8 cellular contexts compared by ENCODE assay signal in genomic region chr2:191638079-191638801, GRCh38. TPM values are rescaled to one million over a fixed set of nuclear protein-coding genes. Genes with fewer than 3 reads are reported as not detected.
DNase-seq lines count a peak whose midpoint lies in the region; ATAC-seq lines count a peak whose summit lies in the region.

No MANE protein-coding gene starts in this region.

- H3K9me3 Mint-ChIP-seq in activated naive CD4-positive, alpha-beta T cell treated with anti-CD3 and anti-CD28 coated beads for 36 hours = no peaks in the 10 kb centered on the region
- no peaks in the 10 kb centered on the region for H3K9me3 Mint-ChIP-seq in activated CD4-positive, alpha-beta memory T cell treated with anti-CD3 and anti-CD28 coated beads, Interleukin-2, amount 10 ng/mL, durations not matched to agents 7 days and 5 days

- no peaks in the 10 kb centered on the region for H3K27me3 Mint-ChIP-seq in activated naive CD4-positive, alpha-beta T cell treated with anti-CD3 and anti-CD28 coated beads for 36 hours (ENCODE audit: low read depth)
- peaks cover 47% of the 10 kb centered on the region for H3K27me3 Mint-ChIP-seq in activated CD4-positive, alpha-beta memory T cell treated with anti-CD3 and anti-CD28 coated beads, Interleukin-2, amount 10 ng/mL, durations not matched to agents 7 days and 5 days

- H3K4me3 Mint-ChIP-seq in activated naive CD4-positive, alpha-beta T cell treated with anti-CD3 and anti-CD28 coated beads for 36 hours = no peak overlapping the region
- H3K4me3 Mint-ChIP-seq in activated CD4-positive, alpha-beta memory T cell treated with anti-CD3 and anti-CD28 coated beads, Interleukin-2, amount 10 ng/mL, durations not matched to agents 7 days and 5 days = peak overlapping the region; percentile 42

- POLR2A ChIA-PET in activated CD4-positive, alpha-beta memory T cell treated with anti-CD3 and anti-CD28 coated beads, Interleukin-2, amount 10 ng/mL, durations not matched to agents 7 days and 5 days (lab: Charles Lee) = interaction anchor here (0.7 to 5.1 kb wide), 16 partner anchors 10 to 758 kb away, joined by 3 to 298 read pairs (median 4); partner anchors contain the start of genes GLS and NABP1

- peak overlapping the region; percentile 77 for H3K27ac Mint-ChIP-seq in activated naive CD4-positive, alpha-beta T cell treated with anti-CD3 and anti-CD28 coated beads for 36 hours
- peak overlapping the region; percentile 67 for H3K27ac Mint-ChIP-seq in activated CD4-positive, alpha-beta memory T cell treated with anti-CD3 and anti-CD28 coated beads, Interleukin-2, amount 10 ng/mL, durations not matched to agents 7 days and 5 days

- peaks cover 59% of the 10 kb centered on the region for H3K4me1 Mint-ChIP-seq in activated naive CD4-positive, alpha-beta T cell treated with anti-CD3 and anti-CD28 coated beads for 36 hours (ENCODE audit: low read depth)
- H3K4me1 Mint-ChIP-seq in activated CD4-positive, alpha-beta memory T cell treated with anti-CD3 and anti-CD28 coated beads, Interleukin-2, amount 10 ng/mL, durations not matched to agents 7 days and 5 days = peaks cover 46% of the 10 kb centered on the region

- intact Hi-C loops in activated naive CD4-positive, alpha-beta T cell treated with anti-CD3 and anti-CD28 coated beads for 36 hours (cut with micrococcal nuclease) = loop anchor here (5.0 kb wide), 2 partner anchors 104 to 446 kb away; no protein-coding TSS in a partner anchor

- H3K36me3 Mint-ChIP-seq in activated naive CD4-positive, alpha-beta T cell treated with anti-CD3 and anti-CD28 coated beads for 36 hours (ENCODE audit: low read depth) = no peaks in the 10 kb centered on the region
- H3K36me3 Mint-ChIP-seq in activated CD4-positive, alpha-beta memory T cell treated with anti-CD3 and anti-CD28 coated beads, Interleukin-2, amount 10 ng/mL, durations not matched to agents 7 days and 5 days (ENCODE audit: low read depth) = peaks cover 7% of the 10 kb centered on the region

- CTCF ChIA-PET in activated naive CD4-positive, alpha-beta T cell treated with anti-CD3 and anti-CD28 coated beads for 36 hours (lab: Charles Lee) = interaction anchor here (0.5 to 2.9 kb wide), 13 partner anchors 11 to 74 kb away, joined by 3 to 16 read pairs (median 3); no protein-coding TSS in a partner anchor
- CTCF ChIA-PET in activated CD4-positive, alpha-beta memory T cell treated with anti-CD3 and anti-CD28 coated beads, Interleukin-2, amount 10 ng/mL, durations not matched to agents 7 days and 5 days (lab: Charles Lee) = interaction anchor here (0.8 to 2.3 kb wide), 4 partner anchors 11 to 120 kb away, joined by 3 to 13 read pairs (median 4); no protein-coding TSS in a partner anchor

- ATAC-seq in HG03103 (IDR thresholded peaks at IDR 0.05; ENCODE audit: low read depth, unreplicated experiment) = peak; percentile 5

- no peak overlapping the region for H3K27ac ChIP-seq in caudate nucleus (ENCODE audit: low read depth, low read length)

- peak; percentile 40 for DNase-seq in activated naive CD4-positive, alpha-beta T cell treated with anti-CD3 and anti-CD28 coated beads for 36 hours
- no peak for DNase-seq in activated naive CD4-positive, alpha-beta T cell treated with anti-CD3 and anti-CD28 coated beads, Interleukin-2, amount 50 U/mL, for 16 hours
- DNase-seq in activated CD4-positive, alpha-beta memory T cell treated with anti-CD3 and anti-CD28 coated beads, Interleukin-2, amount 10 ng/mL, durations not matched to agents 7 days and 5 days = no peak
- DNase-seq in medulla oblongata (ENCODE audit: extremely low spot score) = peak; percentile 35
- DNase-seq in caudate nucleus (lab: John Stamatoyannopoulos, UW) = no peak
- DNase-seq in C1 segment of cervical spinal cord (lab: John Stamatoyannopoulos, UW) = no peak
- DNase-seq in 8988T = no peak

RNA-seq across cellular contexts. Expression of gene NABP1, which starts 39.7 kb away (rescaled TPM):
- 100 to 1,000 TPM in 1 of 2 experiments, 10 to 100 TPM in 1; 97.5 to 101 TPM for total RNA-seq in activated naive CD4-positive, alpha-beta T cell treated with anti-CD3 and anti-CD28 coated beads for 36 hours
- 10 to 100 TPM; 73.5 to 73.7 TPM for total RNA-seq in activated CD4-positive, alpha-beta memory T cell treated with anti-CD3 and anti-CD28 coated beads, Interleukin-2, amount 10 ng/mL, durations not matched to agents 7 days and 5 days

Comparison
In these comparisons a context has a peak if more than half of its experiments do, and no peak if none do; other contexts are left out.
1. DNase-seq: peak in activated naive CD4-positive, alpha-beta T cell treated with anti-CD3 and anti-CD28 coated beads for 36 hours (single experiment) and medulla oblongata (single experiment); none in activated naive CD4-positive, alpha-beta T cell treated with anti-CD3 and anti-CD28 coated beads, Interleukin-2, amount 50 U/mL, for 16 hours (single experiment), activated CD4-positive, alpha-beta memory T cell treated with anti-CD3 and anti-CD28 coated beads, Interleukin-2, amount 10 ng/mL, durations not matched to agents 7 days and 5 days (single experiment), caudate nucleus (0 of 61), C1 segment of cervical spinal cord (0 of 14) and 8988T (single experiment).